ENCODE assay signal across 8 cellular contexts in the genomic region with DNA sequence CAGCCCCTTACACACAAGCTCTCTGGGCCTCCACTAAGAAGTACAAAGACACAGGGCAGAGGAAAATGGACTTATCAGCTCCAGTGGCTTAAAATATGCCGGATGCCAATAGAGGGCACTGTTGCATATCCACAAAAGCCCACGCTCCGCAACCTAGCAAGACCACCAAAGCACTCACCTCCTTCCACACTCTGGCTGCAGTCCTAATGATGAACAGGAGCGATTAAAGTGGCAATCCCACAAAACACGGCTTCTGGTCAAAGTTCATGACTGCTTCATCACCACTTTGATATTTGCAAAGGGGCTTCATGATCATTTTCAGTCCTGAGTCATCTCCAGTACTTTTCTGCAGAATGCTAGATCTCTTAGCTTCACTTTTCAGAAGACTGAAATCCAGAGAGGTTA.
DNase-seq lines count a peak whose midpoint lies in the region; ATAC-seq, FAIRE-seq and TF ChIP-seq lines count a peak whose summit lies in the region.

No MANE protein-coding gene starts in this region.

- peaks cover 55% of the 10 kb centered on the region for H3K4me1 ChIP-seq in ACC112 (ENCODE audit: control insufficient read depth, insufficient read depth, low read length, unreplicated experiment)
- no peaks in the 10 kb centered on the region for H3K4me1 ChIP-seq in Peyer's patch
- H3K4me1 ChIP-seq in endothelial cell of umbilical vein (ENCODE audit: control insufficient read depth, extremely low read depth, insufficient read depth, low read length), result peaks cover 3% of the 10 kb centered on the region

- no peaks in the 10 kb centered on the region for H4K20me1 ChIP-seq in endothelial cell of umbilical vein (replicated peaks; ENCODE audit: control insufficient read depth, extremely low read depth, insufficient read depth, low read length)

- H3K4me1 Mint-ChIP-seq in nephron progenitor cell, result peaks cover 44% of the 10 kb centered on the region

- no peak overlapping the region for H3K9ac ChIP-seq in endothelial cell of umbilical vein (replicated peaks; ENCODE audit: extremely low read depth, insufficient read depth, low read length)

- TF ChIP-seq CTCF in Peyer's patch (IDR thresholded peaks at IDR 0.05) (peak in 4 of 6 experiments; percentile 10 to 24 (median 20)), endothelial cell of umbilical vein (IDR thresholded peaks at IDR 0.05; ENCODE audit: extremely low read depth in 1 of 2, insufficient read depth in 1 of 2, low read depth in 1 of 2, low read length in 2 of 2) (peak; percentile 75 to 77), nephron progenitor cell (IDR thresholded peaks at IDR 0.05) (peak; percentile 55)

- no peaks in the 10 kb centered on the region for H3K36me3 ChIP-seq in ACC112 (ENCODE audit: insufficient read depth, low read length)
- H3K36me3 ChIP-seq in Peyer's patch, result no peaks in the 10 kb centered on the region
- no peaks in the 10 kb centered on the region for H3K36me3 ChIP-seq in endothelial cell of umbilical vein (ENCODE audit: control insufficient read depth in 2 of 2, extremely low read depth in 1 of 2, insufficient read depth in 2 of 2, low read length in 2 of 2)

- H3K27me3 Mint-ChIP-seq in nephron progenitor cell (ENCODE audit: low read depth, poor library complexity), result peaks cover 6% of the 10 kb centered on the region

- H3K4me3 Mint-ChIP-seq in nephron progenitor cell, result no peak overlapping the region

- H3K27me3 ChIP-seq in ACC112 (ENCODE audit: insufficient read depth, low read length) (no peaks in the 10 kb centered on the region), Peyer's patch (no peaks in the 10 kb centered on the region), endothelial cell of umbilical vein (ENCODE audit: control insufficient read depth in 2 of 2, insufficient read depth in 2 of 2, low read length in 2 of 2) (no peaks in the 10 kb centered on the region)

- BruUV-seq in endothelial cell of umbilical vein (replicated peaks; lab: Mats Ljungman, UMichigan), result no TSS peak

- dilution Hi-C loops in endothelial cell of umbilical vein (cut with MboI; ENCODE audit: extremely low pct_ligation_motif_present, low sequenced_read_pairs), result no loop called here

- POLR2A ChIA-PET in endothelial cell of umbilical vein (lab: Charles Lee), result no interaction called here

- H2AFZ ChIP-seq in ACC112 (ENCODE audit: low read length, unreplicated experiment), result peak overlapping the region; percentile 23
- H2AFZ ChIP-seq in endothelial cell of umbilical vein (ENCODE audit: low read depth, low read length), result no peak overlapping the region

- DNase-seq in GDM1 (lab: John Stamatoyannopoulos, UW), result peak; percentile 2
- DNase-seq in Peyer's patch, result no peak
- DNase-seq in endothelial cell of umbilical vein (ENCODE audit: low read depth, low spot score), result peak; percentile 81
- DNase-seq in nephron progenitor cell, result peak; percentile 51
- DNase-seq in SKM-1 treated with dmso at 0.1 percent for 144 hours (lab: John Stamatoyannopoulos, UW; ENCODE audit: unreplicated experiment), result no peak
- no peak for DNase-seq in GM19239 (ENCODE audit: insufficient read length, low spot score)

- H3K4me3 ChIP-seq in ACC112 (ENCODE audit: low read depth, low read length), result no peak overlapping the region
- H3K4me3 ChIP-seq in Peyer's patch, result no peak overlapping the region
- H3K4me3 ChIP-seq in endothelial cell of umbilical vein (replicated peaks in 1 of 3; ENCODE audit: insufficient read depth in 1 of 3, low read depth in 1 of 3, low read length in 3 of 3), result no peak overlapping the region

- FAIRE-seq in endothelial cell of umbilical vein (lab: Jason Lieb, UNC) (peak; percentile 87), GM19239 (lab: Jason Lieb, UNC) (no peak)

- CTCF ChIA-PET in endothelial cell of umbilical vein (lab: Charles Lee), result interaction anchor here (0.5 to 3.1 kb wide), 52 partner anchors 10 to 1522 kb away, joined by 3 to 47 read pairs (median 5); a partner anchor contains a TSS

- no peak overlapping the region for H3K4me2 ChIP-seq in endothelial cell of umbilical vein (ENCODE audit: insufficient read depth, low read length)

- TF ChIP-seq POLR2A in Peyer's patch (IDR thresholded peaks at IDR 0.05) (no peak), endothelial cell of umbilical vein (IDR thresholded peaks at IDR 0.05; ENCODE audit: low read depth, low read length) (no peak)

- no peaks in the 10 kb centered on the region for H3K9me3 Mint-ChIP-seq in nephron progenitor cell

- H3K9me3 ChIP-seq in Peyer's patch, result no peaks in the 10 kb centered on the region
- no peaks in the 10 kb centered on the region for H3K9me3 ChIP-seq in endothelial cell of umbilical vein (replicated peaks; ENCODE audit: control insufficient read depth, insufficient read depth, low read length)

- H3K27ac Mint-ChIP-seq in nephron progenitor cell, result no peak overlapping the region

- no peaks in the 10 kb centered on the region for H3K36me3 Mint-ChIP-seq in nephron progenitor cell (ENCODE audit: low read depth)

- H3K27ac ChIP-seq in ACC112 (ENCODE audit: low read depth, low read length), result peak overlapping the region; percentile 44; the same call in 1 of the 2 replicates
- no peak overlapping the region for H3K27ac ChIP-seq in Peyer's patch
- no peak overlapping the region for H3K27ac ChIP-seq in endothelial cell of umbilical vein (ENCODE audit: insufficient read depth, low read depth, low read length)

- H3K9me1 ChIP-seq in endothelial cell of umbilical vein (replicated peaks; ENCODE audit: control insufficient read depth, extremely low read depth, insufficient read depth, low read length), result no peaks in the 10 kb centered on the region

- intact Hi-C loops in endothelial cell of umbilical vein (cut with micrococcal nuclease), result loop anchor here (1.0 to 5.0 kb wide), 5 partner anchors 41 to 1521 kb away; a partner anchor contains a TSS

- ATAC-seq in GM18858 (IDR thresholded peaks at IDR 0.05; ENCODE audit: unreplicated experiment), result no peak

- H3K79me2 ChIP-seq in ACC112 (ENCODE audit: control insufficient read depth, insufficient read depth, low read length, unreplicated experiment) (no peaks in the 10 kb centered on the region), endothelial cell of umbilical vein (ENCODE audit: control insufficient read depth, insufficient read depth, low read length) (no peaks in the 10 kb centered on the region)

TF ChIP-seq in endothelial cell of umbilical vein, 7 proteins besides CTCF, POLR2A, EP300 and RAD21:
- TF ChIP-seq POLR2AphosphoS5 (IDR thresholded peaks at IDR 0.05; ENCODE audit: insufficient read depth, low read depth, low read length) (no peak), JUN (IDR thresholded peaks at IDR 0.05; ENCODE audit: borderline replicate concordance, insufficient read depth, insufficient read length, low read depth) (no peak), MYC (IDR thresholded peaks at IDR 0.05; ENCODE audit: low read depth, low read length) (no peak)

Comparison
In these comparisons a context has a peak if more than half of its experiments do, and no peak if none do; other contexts are left out.
1. DNase-seq: peak in GDM1 (single experiment), endothelial cell of umbilical vein (single experiment) and nephron progenitor cell (single experiment); none in Peyer's patch (0 of 3), SKM-1 treated with dmso at 0.1 percent for 144 hours (single experiment) and GM19239 (single experiment).
2. CTCF ChIP-seq: peak in every context shown above with its lines; median percentile 76 in endothelial cell of umbilical vein; 55 in nephron progenitor cell; 20 in Peyer's patch.